6 cellular contexts compared by ENCODE assay signal in the genomic region with DNA sequence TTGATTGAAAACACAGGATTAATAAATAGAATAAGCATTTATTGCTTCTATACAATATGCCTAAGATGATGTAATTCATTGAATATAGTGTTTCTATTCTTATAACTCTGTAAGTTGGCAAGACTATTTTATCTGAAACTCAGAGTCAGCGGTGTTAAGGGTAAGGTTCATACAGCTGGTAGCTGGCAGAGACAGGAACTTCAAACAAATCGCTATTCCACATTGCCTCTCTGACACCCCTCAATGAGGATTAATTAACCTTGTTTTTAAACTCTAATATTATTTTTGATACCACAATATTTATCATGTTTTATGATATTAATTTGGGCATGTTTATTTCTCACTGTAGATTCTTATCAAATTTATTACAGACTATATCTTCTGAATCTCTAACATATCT.
"Had no signal": no experiment of that assay in that cellular context is flagged by ENCODE, and none has a peak within 500 bp of the region (broad histone marks: within the 10 kb centered on the region; RNA-seq: fewer than 3 reads in every experiment).

No MANE protein-coding gene starts in this region.

- H3K4me3 ChIP-seq: K562 had no signal

- H3K4me2 ChIP-seq: KMS-11 had no signal

- H3K27ac ChIP-seq: HL-60, KMS-11 had no signal

- DNase-seq: IMR-90, KBM-7, KG1 had no signal
